ENCODE assay signal across 28 cellular contexts in genomic region chr13:39185326-39185725, GRCh38.
DNase-seq lines count a peak whose midpoint lies in the region; ATAC-seq and TF ChIP-seq lines count a peak whose summit lies in the region.
"Had no signal": no experiment of that assay in that cellular context is flagged by ENCODE, and none has a peak within 500 bp of the region (broad histone marks: within the 10 kb centered on the region; RNA-seq: fewer than 3 reads in every experiment).

No MANE protein-coding gene starts in this region.

- H3K27ac ChIP-seq in mammary epithelial cell (ENCODE audit: insufficient read depth, low read depth, low read length) (no peak overlapping the region), vagina (peak overlapping the region; percentile 28)
- H3K27ac ChIP-seq: dorsolateral prefrontal cortex, lower lobe of right lung, spleen, thyroid gland had no signal

- CTCF ChIA-PET in mammary epithelial cell (lab: Charles Lee; ENCODE audit: low non-redundant PET), result no interaction called here

- no peak for TF ChIP-seq POLR2A in vagina (IDR thresholded peaks at IDR 0.05)

- no peaks in the 10 kb centered on the region for H3K4me1 ChIP-seq in mammary epithelial cell (ENCODE audit: insufficient read depth, low read length)
- H3K4me1 ChIP-seq in vagina, result peaks cover 31% of the 10 kb centered on the region
- H3K4me1 ChIP-seq: BE2C, lower lobe of right lung, spleen had no signal

- BruUV-seq in mammary epithelial cell (replicated peaks; lab: Mats Ljungman, UMichigan), result no TSS peak

- intact Hi-C loops in mammary epithelial cell (cut with micrococcal nuclease) (no loop called here), vagina (cut with DNase I) (no loop called here)

- H3K27me3 ChIP-seq in mammary epithelial cell (ENCODE audit: insufficient read depth, low read length) (peaks cover 3% of the 10 kb centered on the region), vagina (no peaks in the 10 kb centered on the region)
- H3K27me3 ChIP-seq: dorsolateral prefrontal cortex, thyroid gland had no signal

- in situ Hi-C loops in mammary epithelial cell (cut with MboI; ENCODE audit: low sequenced_read_pairs in 2 of 2), result no loop called here

- H3K9me3 ChIP-seq in mammary epithelial cell (replicated peaks; ENCODE audit: insufficient read depth, low read length) (no peaks in the 10 kb centered on the region), vagina (no peaks in the 10 kb centered on the region)
- H3K9me3 ChIP-seq: BE2C, lower lobe of right lung, spleen, thyroid gland had no signal

- no peaks in the 10 kb centered on the region for H3K79me2 ChIP-seq in mammary epithelial cell (ENCODE audit: insufficient read depth, low read length)

- no peak overlapping the region for H3K4me2 ChIP-seq in mammary epithelial cell (ENCODE audit: insufficient read depth, low read depth, low read length)

- H3K4me3 ChIP-seq in mammary epithelial cell (replicated peaks in 1 of 3; ENCODE audit: insufficient read depth in 1 of 3, low read depth in 2 of 3, low read length in 3 of 3), result no peak overlapping the region
- H3K4me3 ChIP-seq in fibroblast of mammary gland (ENCODE audit: control insufficient read depth, low read depth, low read length), result no peak overlapping the region
- H3K4me3 ChIP-seq in vagina, result no peak overlapping the region
- H3K4me3 ChIP-seq: dorsolateral prefrontal cortex, K562, lower lobe of right lung, SK-N-MC, spleen, thyroid gland had no signal

- dilution Hi-C loops in mammary epithelial cell (cut with HindIII; ENCODE audit: low sequenced_read_pairs), result no loop called here

- no peaks in the 10 kb centered on the region for H3K36me3 ChIP-seq in mammary epithelial cell (ENCODE audit: insufficient read depth, low read length)
- no peaks in the 10 kb centered on the region for H3K36me3 ChIP-seq in vagina
- H3K36me3 ChIP-seq: BE2C, lower lobe of right lung, spleen, thyroid gland had no signal

- H4K20me1 ChIP-seq in mammary epithelial cell (ENCODE audit: insufficient read depth, low read length), result no peaks in the 10 kb centered on the region

- TF ChIP-seq CTCF in mammary epithelial cell (conservative IDR thresholded peaks at IDR 0.05 in 1 of 2, IDR thresholded peaks at IDR 0.05 in 1 of 2; ENCODE audit: extremely low read depth in 1 of 2, insufficient read depth in 1 of 2, low read depth in 1 of 2, low read length in 2 of 2) (no peak), fibroblast of mammary gland (conservative IDR thresholded peaks at IDR 0.05; ENCODE audit: control insufficient read depth, insufficient read depth, low read depth, low read length) (no peak), omental fat pad (IDR thresholded peaks at IDR 0.05) (no peak), vagina (IDR thresholded peaks at IDR 0.05) (no peak)

- H3K9ac ChIP-seq in mammary epithelial cell (ENCODE audit: insufficient read depth, low read length), result no peak overlapping the region

- no peak overlapping the region for H2AFZ ChIP-seq in mammary epithelial cell (ENCODE audit: low read depth, low read length)

- 4% methylated on average over 3 of the region's 3 CpGs for WGBS in mammary epithelial cell (ENCODE audit: low coverage, missing lambda C conversion rate)

- DNase-seq in mammary epithelial cell (peak; percentile 21), fibroblast of mammary gland (ENCODE audit: low read depth) (peak; percentile 41), omental fat pad (ENCODE audit: low spot score) (no peak), vagina (ENCODE audit: extremely low spot score in 2 of 2) (no peak), mesenteric fat pad (ENCODE audit: low spot score) (no peak), T-helper 9 cell (no peak), COLO668 (lab: John Stamatoyannopoulos, UW; ENCODE audit: unreplicated experiment) (no peak)
- DNase-seq: activated CD4-positive, alpha-beta T cell treated with anti-CD3 and anti-CD28 coated beads, Interleukin-2, amount 50 U/mL, for 48 hours; activated naive CD4-positive, alpha-beta T cell; activated naive CD8-positive, alpha-beta T cell treated with anti-CD3 and anti-CD28 coated beads, Interleukin-2, amount 50 U/mL, for 24 hours; activated T-cell treated with anti-CD3 and anti-CD28 coated beads, Interleukin-2, amount 50 U/mL, for 48 hours; BE2C; CD8-positive, alpha-beta T cell; dorsolateral prefrontal cortex; H7; head of caudate nucleus; lower lobe of right lung; naive thymus-derived CD8-positive, alpha-beta T cell; NCI-H1092 treated with DMSO at 0.1 percent for 48 hours; NCI-H1694 treated with DMSO at 0.1 percent for 48 hours; NCI-H2171 treated with DMSO at 0.1 percent for 48 hours; NCI-H510A treated with DMSO at 0.1 percent for 48 hours; nucleus accumbens; spleen; stimulated activated CD8-positive, alpha-beta memory T cell treated with anti-CD3 and anti-CD28 coated beads, Interleukin-4, amount 100 ng/mL, for 48 hours; thyroid gland had no signal

- ATAC-seq in omental fat pad (ENCODE audit: low FRiP score), result peak; percentile 67
- ATAC-seq: activated naive CD8-positive, alpha-beta T cell treated with anti-CD3 and anti-CD28 coated beads, Interleukin-2, amount 50 U/mL, for 24 hours; CD8-positive, alpha-beta T cell; K562; lower lobe of right lung; naive thymus-derived CD8-positive, alpha-beta T cell had no signal

Comparison
In these comparisons a context has a peak if more than half of its experiments do, and no peak if none do; other contexts are left out.
1. DNase-seq: peak in mammary epithelial cell (single experiment) and fibroblast of mammary gland (single experiment); none in omental fat pad (single experiment), vagina (0 of 2), mesenteric fat pad (single experiment), T-helper 9 cell (single experiment) and COLO668 (single experiment).